Comparison of ENCODE assay signal across 9 cellular contexts in the genomic region with DNA sequence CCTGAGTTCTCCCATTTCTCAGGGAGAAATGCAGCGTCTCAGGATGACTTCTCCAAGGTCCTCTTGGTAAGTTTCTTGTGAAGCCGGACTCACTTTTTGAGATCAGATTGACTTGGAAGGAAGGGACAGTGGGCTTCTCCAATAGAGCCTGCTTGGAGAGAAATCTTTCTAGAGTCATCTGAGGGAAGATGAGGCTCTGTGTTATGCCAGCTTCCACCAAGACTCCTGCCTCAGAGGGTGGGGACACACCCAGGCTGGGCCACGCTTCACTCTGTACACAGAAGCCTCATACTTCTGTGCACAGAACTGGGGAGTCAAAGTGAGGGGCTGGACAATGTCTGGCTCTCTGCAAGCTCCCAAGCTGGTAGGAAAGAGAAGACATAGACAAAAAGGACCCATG. TPM values are rescaled to one million over a fixed set of nuclear protein-coding genes. Genes with fewer than 3 reads are reported as not detected.
A peak's percentile ranks its signal among the peaks of the same experiment; 100 is the strongest.
DNase-seq lines count a peak whose midpoint lies in the region; FAIRE-seq and TF ChIP-seq lines count a peak whose summit lies in the region.
"Had no signal": no experiment of that assay in that cellular context is flagged by ENCODE, and none has a peak within 500 bp of the region (broad histone marks: within the 10 kb centered on the region; RNA-seq: fewer than 3 reads in every experiment).

No MANE protein-coding gene starts in this region.

- peak overlapping the region; percentile 76 for H2AFZ ChIP-seq in OCI-LY7 (ENCODE audit: low read length)
- peak overlapping the region; percentile 17 for H2AFZ ChIP-seq in endothelial cell of umbilical vein (ENCODE audit: low read depth, low read length)

- H3K27ac Mint-ChIP-seq in type B pancreatic cell = no peak overlapping the region

- H3K27me3 ChIP-seq in BLaER1 (no peaks in the 10 kb centered on the region), endothelial cell of umbilical vein (ENCODE audit: control insufficient read depth in 2 of 2, insufficient read depth in 2 of 2, low read length in 2 of 2) (peaks cover 0 to 2% of the 10 kb centered on the region in 2 experiments), ovary (no peaks in the 10 kb centered on the region)

- POLR2A ChIA-PET in OCI-LY7 (lab: Charles Lee) (interaction anchor here (1.3 kb wide), 1 partner anchor 72 kb away, joined by 4 read pairs; no protein-coding TSS in a partner anchor), endothelial cell of umbilical vein (lab: Charles Lee) (no interaction called here)

- H3K79me2 ChIP-seq in OCI-LY7 (ENCODE audit: insufficient read depth, low read depth, low read length) (no peaks in the 10 kb centered on the region), endothelial cell of umbilical vein (ENCODE audit: control insufficient read depth, insufficient read depth, low read length) (no peaks in the 10 kb centered on the region)

- 59 to 71% (median 71%) methylated on average over 3 of the region's 3 CpGs for WGBS in ovary, 3 donors

- TF ChIP-seq CTCF in OCI-LY7 (conservative IDR thresholded peaks at IDR 0.05; ENCODE audit: low read length) (no peak), endothelial cell of umbilical vein (IDR thresholded peaks at IDR 0.05; ENCODE audit: extremely low read depth in 1 of 2, insufficient read depth in 1 of 2, low read depth in 1 of 2, low read length in 2 of 2) (no peak), ovary (IDR thresholded peaks at IDR 0.05) (no peak), type B pancreatic cell (conservative IDR thresholded peaks at IDR 0.05) (no peak)

- peaks cover 19% of the 10 kb centered on the region for H3K4me1 Mint-ChIP-seq in type B pancreatic cell (ENCODE audit: unreplicated experiment)

- H3K4me1 ChIP-seq in BLaER1 (peaks cover 80% of the 10 kb centered on the region), OCI-LY7 (ENCODE audit: insufficient read depth, low read length, poor library complexity, severe bottlenecking) (peaks cover 33% of the 10 kb centered on the region), endothelial cell of umbilical vein (ENCODE audit: control insufficient read depth, extremely low read depth, insufficient read depth, low read length) (peaks cover 3% of the 10 kb centered on the region), ovary (ENCODE audit: insufficient read depth) (peaks cover 49% of the 10 kb centered on the region)

- H3K9me2 ChIP-seq in OCI-LY7 (ENCODE audit: insufficient read depth, low read length) = no peaks in the 10 kb centered on the region

- no peaks in the 10 kb centered on the region for H3K36me3 Mint-ChIP-seq in type B pancreatic cell

- FAIRE-seq in endothelial cell of umbilical vein (lab: Jason Lieb, UNC) = no peak

- CTCF ChIA-PET in OCI-LY7 (lab: Charles Lee; ENCODE audit: unreplicated experiment) = no interaction called here
- CTCF ChIA-PET in endothelial cell of umbilical vein (lab: Charles Lee) = interaction anchor here (1.0 to 3.1 kb wide), 4 partner anchors 17 to 383 kb away, joined by 3 to 20 read pairs (median 3); a partner anchor contains a TSS

- H3K36me3 ChIP-seq in BLaER1 (no peaks in the 10 kb centered on the region), OCI-LY7 (ENCODE audit: insufficient read depth, low read length) (no peaks in the 10 kb centered on the region), endothelial cell of umbilical vein (ENCODE audit: control insufficient read depth in 2 of 2, extremely low read depth in 1 of 2, insufficient read depth in 2 of 2, low read length in 2 of 2) (no peaks in the 10 kb centered on the region), ovary (no peaks in the 10 kb centered on the region)

- H3K9me3 ChIP-seq in BLaER1 = no peaks in the 10 kb centered on the region
- no peaks in the 10 kb centered on the region for H3K9me3 ChIP-seq in OCI-LY7 (ENCODE audit: low read length)
- no peaks in the 10 kb centered on the region for H3K9me3 ChIP-seq in endothelial cell of umbilical vein (replicated peaks; ENCODE audit: control insufficient read depth, insufficient read depth, low read length)
- H3K9me3 ChIP-seq in ovary = no peaks in the 10 kb centered on the region

- peak overlapping the region; percentile 55 for H3K4me3 ChIP-seq in BLaER1
- H3K4me3 ChIP-seq in OCI-LY7 (ENCODE audit: low read depth, low read length, poor library complexity, severe bottlenecking) = no peak overlapping the region
- no peak overlapping the region for H3K4me3 ChIP-seq in endothelial cell of umbilical vein (replicated peaks in 1 of 3; ENCODE audit: insufficient read depth in 1 of 3, low read depth in 1 of 3, low read length in 3 of 3)
- H3K4me3 ChIP-seq in ovary = no peak overlapping the region

- TF ChIP-seq EP300 in ovary (IDR thresholded peaks at IDR 0.05) = no peak

- no peak overlapping the region for H3K4me3 Mint-ChIP-seq in type B pancreatic cell

- H3K9me1 ChIP-seq in endothelial cell of umbilical vein (replicated peaks; ENCODE audit: control insufficient read depth, extremely low read depth, insufficient read depth, low read length) = no peaks in the 10 kb centered on the region

- no peaks in the 10 kb centered on the region for H3K27me3 Mint-ChIP-seq in type B pancreatic cell

- BruUV-seq in OCI-LY7 (replicated peaks; lab: Mats Ljungman, UMichigan) (no TSS peak), endothelial cell of umbilical vein (replicated peaks; lab: Mats Ljungman, UMichigan) (no TSS peak)

- TF ChIP-seq POLR2A in endothelial cell of umbilical vein (IDR thresholded peaks at IDR 0.05; ENCODE audit: low read depth, low read length) (no peak), ovary (IDR thresholded peaks at IDR 0.05) (no peak)

- H4K20me1 ChIP-seq in BLaER1 (no peaks in the 10 kb centered on the region), OCI-LY7 (ENCODE audit: insufficient read depth, low read length) (no peaks in the 10 kb centered on the region), endothelial cell of umbilical vein (replicated peaks; ENCODE audit: control insufficient read depth, extremely low read depth, insufficient read depth, low read length) (no peaks in the 10 kb centered on the region)

- H3K9ac ChIP-seq in BLaER1 (peak overlapping the region; percentile 78), endothelial cell of umbilical vein (replicated peaks; ENCODE audit: extremely low read depth, insufficient read depth, low read length) (no peak overlapping the region)

- dilution Hi-C loops in endothelial cell of umbilical vein (cut with MboI; ENCODE audit: extremely low pct_ligation_motif_present, low sequenced_read_pairs) = no loop called here

- no peaks in the 10 kb centered on the region for H3K9me3 Mint-ChIP-seq in type B pancreatic cell

- H3K4me2 ChIP-seq in BLaER1 (peak overlapping the region; percentile 90), OCI-LY7 (ENCODE audit: low read length) (peak overlapping the region; percentile 45), endothelial cell of umbilical vein (ENCODE audit: insufficient read depth, low read length) (no peak overlapping the region)

- DNase-seq in OCI-LY7 (ENCODE audit: low spot score) (no peak), endothelial cell of umbilical vein (ENCODE audit: low read depth, low spot score) (no peak), ovary (peak in 1 of 5 donors; percentile 27), AG08395 (ENCODE audit: low spot score) (no peak), DMS153 (lab: John Stamatoyannopoulos, UW) (no peak), hepatic stellate cell (ENCODE audit: low spot score) (no peak), type B pancreatic cell (ENCODE audit: extremely low spot score, unreplicated experiment) (no peak)
- DNase-seq: NCI-H2171 treated with DMSO at 0.1 percent for 48 hours had no signal

- intact Hi-C loops in OCI-LY7 (cut with micrococcal nuclease; ENCODE audit: unreplicated experiment) (loop anchor here (5.0 kb wide), 1 partner anchor 58 kb away; a partner anchor contains a TSS), endothelial cell of umbilical vein (cut with micrococcal nuclease) (loop anchor here (5.0 kb wide), 1 partner anchor 98 kb away; no protein-coding TSS in a partner anchor), ovary (cut with DNase I) (loop anchor here in 2 of 4 donors (2.0 to 5.0 kb wide), 2 partner anchors 58 to 59 kb away; a partner anchor contains a TSS)

- H3K27ac ChIP-seq in BLaER1 (peak overlapping the region; percentile 95), OCI-LY7 (ENCODE audit: low read depth, low read length, poor library complexity, severe bottlenecking) (no peak overlapping the region), endothelial cell of umbilical vein (ENCODE audit: insufficient read depth, low read depth, low read length) (no peak overlapping the region), ovary (peak overlapping the region; percentile 63 to 95)

TF ChIP-seq in endothelial cell of umbilical vein, 7 proteins besides CTCF, POLR2A, EP300 and RAD21 (continues in another document):
- TF ChIP-seq GATA2 (IDR thresholded peaks at IDR 0.05; ENCODE audit: insufficient read depth, insufficient read length, low read depth, low read length) (no peak), FOS (IDR thresholded peaks at IDR 0.05; ENCODE audit: borderline replicate concordance, insufficient read depth, low read length) (no peak)

RNA-seq across cellular contexts. Expression of a gene that starts 5.5 kb away (rescaled TPM):
- total RNA-seq in OCI-LY7 (2014; rRNA removed; shearing (Covaris generic)) = 0.09 TPM in 1 of 2 replicates, not detected in the other
- total RNA-seq in OCI-LY7 (2022) = 0.09 and 0.15 TPM in 2 replicates
- total RNA-seq in endothelial cell of umbilical vein = not detected in 2 replicates
- polyA plus RNA-seq in endothelial cell of umbilical vein = not detected in 2 replicates
- not detected in 2 replicates for polyA plus RNA-seq in endothelial cell of umbilical vein (2011; cell fraction: cytosol; rRNA removed)
- not detected in 2 replicates for polyA plus RNA-seq in endothelial cell of umbilical vein (2011; cell fraction: nucleus; rRNA removed)
- polyA plus RNA-seq in endothelial cell of umbilical vein (2012) = not detected in 2 replicates
- not detected in 2 replicates for polyA minus RNA-seq in endothelial cell of umbilical vein
- polyA minus RNA-seq in endothelial cell of umbilical vein (2011; cell fraction: cytosol; rRNA and poly(A)+ RNA removed) = not detected
- not detected in 2 replicates for polyA minus RNA-seq in endothelial cell of umbilical vein (2011; cell fraction: nucleus; rRNA and poly(A)+ RNA removed)
- under 1 TPM; 0.11 to 0.45 (median 0.27) TPM for total RNA-seq in ovary
- polyA plus RNA-seq in ovary = under 1 TPM; 0.20 to 0.27 TPM
- 0.31 TPM in 1 of 2 replicates, not detected in the other for total RNA-seq in type B pancreatic cell (ENCODE audit: low replicate concordance)

RNA-seq across cellular contexts. Expression of a gene that starts 59.3 kb away (rescaled TPM):
- total RNA-seq in OCI-LY7 (2014; rRNA removed; shearing (Covaris generic)) = 2.1 and 2.2 TPM in 2 replicates
- total RNA-seq in OCI-LY7 (2022) = 4.9 and 9.0 TPM in 2 replicates
- total RNA-seq in endothelial cell of umbilical vein = 4.9 and 5.1 TPM in 2 replicates
- polyA plus RNA-seq in endothelial cell of umbilical vein = 6.3 and 8.0 TPM in 2 replicates
- 4.9 and 5.5 TPM in 2 replicates for polyA plus RNA-seq in endothelial cell of umbilical vein (2011; cell fraction: cytosol; rRNA removed)
- 3.7 and 5.2 TPM in 2 replicates for polyA plus RNA-seq in endothelial cell of umbilical vein (2011; cell fraction: nucleus; rRNA removed)
- polyA plus RNA-seq in endothelial cell of umbilical vein (2012) = 5.5 and 6.3 TPM in 2 replicates
- 3.4 and 4.7 TPM in 2 replicates for polyA minus RNA-seq in endothelial cell of umbilical vein
- 4.0 TPM for polyA minus RNA-seq in endothelial cell of umbilical vein (2011; cell fraction: cytosol; rRNA and poly(A)+ RNA removed)
- polyA minus RNA-seq in endothelial cell of umbilical vein (2011; cell fraction: nucleus; rRNA and poly(A)+ RNA removed) = 4.3 and 5.4 TPM in 2 replicates
- total RNA-seq in ovary = 10 to 100 TPM; 40.7 to 94.1 (median 63.4) TPM
- 10 to 100 TPM; 19.9 to 51.2 TPM for polyA plus RNA-seq in ovary
- 47.0 and 82.1 TPM in 2 replicates for total RNA-seq in type B pancreatic cell (ENCODE audit: low replicate concordance)

Comparison
In these comparisons a context has a peak if more than half of its experiments do, and no peak if none do; other contexts are left out.
1. H3K27ac ChIP-seq: peak in BLaER1 (single experiment) and ovary (2 of 2); none in OCI-LY7 (single experiment) and endothelial cell of umbilical vein (single experiment).